In the genomic region with DNA sequence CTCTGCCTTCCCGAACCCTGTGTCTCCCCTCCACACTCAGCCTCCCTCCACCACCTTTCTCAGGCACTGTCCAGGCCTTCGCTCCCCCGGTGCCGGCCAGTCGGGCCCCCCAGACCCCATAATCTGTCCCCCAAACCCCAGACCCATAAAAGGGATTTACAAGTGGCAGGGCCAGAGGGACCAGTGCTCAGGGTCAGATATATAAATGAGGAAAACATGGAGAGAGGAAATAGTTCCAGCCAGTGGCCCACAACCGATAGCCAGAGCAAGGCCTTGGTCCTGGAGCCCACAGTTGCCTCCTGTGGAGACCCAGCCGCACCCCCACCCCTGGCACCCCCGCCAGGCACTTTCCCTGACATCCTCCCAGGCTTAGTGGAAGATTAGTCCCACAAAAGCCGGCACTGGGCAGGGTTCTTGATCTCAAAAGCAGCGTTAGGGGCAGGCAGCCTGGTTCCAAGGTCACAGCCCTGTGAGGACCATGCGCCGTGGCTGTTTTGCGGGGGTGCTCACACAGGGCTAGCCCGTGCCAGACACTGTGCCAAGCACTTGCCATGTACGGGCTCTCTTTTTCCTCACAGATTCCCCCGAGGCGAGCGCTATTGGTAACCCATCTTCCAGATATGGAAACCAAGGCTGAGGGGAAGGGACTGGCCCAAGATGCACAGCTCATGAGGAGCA, we compare ENCODE assay signal across 8 cellular contexts. TPM values are rescaled to one million over a fixed set of nuclear protein-coding genes. Genes with fewer than 3 reads are reported as not detected.
A peak's percentile ranks its signal among the peaks of the same experiment; 100 is the strongest.
DNase-seq lines count a peak whose midpoint lies in the region; ATAC-seq and TF ChIP-seq lines count a peak whose summit lies in the region.

No MANE protein-coding gene starts in this region.

- CTCF ChIA-PET in AG04449 (lab: Yijun Ruan, JAX) = interaction anchor here (0.6 to 3.3 kb wide), 5 partner anchors 113 to 224 kb away, joined by 3 to 13 read pairs (median 8); no protein-coding TSS in a partner anchor

- peak overlapping the region; percentile 57 for H3K4me3 ChIP-seq in AG04449 (ENCODE audit: low read depth, low read length)
- peak overlapping the region; percentile 64 for H3K4me3 ChIP-seq in NT2/D1 (ENCODE audit: insufficient read length, low read depth)
- H3K4me3 ChIP-seq in duodenal mucosa (ENCODE audit: low read depth in 1 of 2, low read length in 2 of 2) = peak overlapping the region; percentile 52 to 65

- H3K4me1 ChIP-seq in NT2/D1 (ENCODE audit: insufficient read depth, insufficient read length) (peaks cover 39% of the 10 kb centered on the region), duodenal mucosa (ENCODE audit: control insufficient read depth in 1 of 2, insufficient read depth in 2 of 2, low read length in 2 of 2) (peaks cover 12 to 44% of the 10 kb centered on the region in 2 donors)

- peak overlapping the region; percentile 89 for H3K9ac ChIP-seq in NT2/D1 (ENCODE audit: insufficient read length, low read depth)
- H3K9ac ChIP-seq in duodenal mucosa (ENCODE audit: low read depth in 1 of 2, low read length in 2 of 2) = peak overlapping the region; percentile 59 to 63

- no peak for DNase-seq in AG04449 (ENCODE audit: low read depth, low spot score)
- no peak for DNase-seq in NT2/D1 (ENCODE audit: low read depth, low spot score)
- DNase-seq in naive thymus-derived CD8-positive, alpha-beta T cell = no peak
- DNase-seq in iPS-NIHi7 (ENCODE audit: extremely low spot score) = no peak
- DNase-seq in NCI-H2029 (lab: John Stamatoyannopoulos, UW) = no peak
- no peak for DNase-seq in ureter (ENCODE audit: low spot score)

- no peaks in the 10 kb centered on the region for H3K36me3 Mint-ChIP-seq in naive thymus-derived CD8-positive, alpha-beta T cell

- H3K4me1 Mint-ChIP-seq in naive thymus-derived CD8-positive, alpha-beta T cell = peaks cover 11 to 28% (median 18%) of the 10 kb centered on the region in 4 donors

- ATAC-seq in naive thymus-derived CD8-positive, alpha-beta T cell = no peak
- no peak for ATAC-seq in GM21360 (IDR thresholded peaks at IDR 0.05; ENCODE audit: unreplicated experiment)

- POLR2A ChIA-PET in AG04449 (lab: Yijun Ruan, JAX) = no interaction called here
- POLR2A ChIA-PET in naive thymus-derived CD8-positive, alpha-beta T cell (lab: Charles Lee) = interaction anchor here (0.6 to 2.0 kb wide), 3 partner anchors 10 to 31 kb away, joined by 4 to 11 read pairs (median 4); no protein-coding TSS in a partner anchor

- H3K9me3 ChIP-seq in NT2/D1 (ENCODE audit: insufficient read depth, low read length) (no peaks in the 10 kb centered on the region), duodenal mucosa (ENCODE audit: control insufficient read depth in 1 of 2, low read length in 2 of 2) (no peaks in the 10 kb centered on the region)

- peak overlapping the region in 4 of 10 donors; percentile 20 to 62 (median 38) for H3K27ac Mint-ChIP-seq in naive thymus-derived CD8-positive, alpha-beta T cell

- H3K36me3 ChIP-seq in NT2/D1 (ENCODE audit: insufficient read depth, insufficient read length, low read length) (peaks cover 21% of the 10 kb centered on the region), duodenal mucosa (ENCODE audit: control insufficient read depth in 1 of 2, insufficient read depth in 2 of 2, low read length in 2 of 2) (no peaks in the 10 kb centered on the region)

- H3K27ac ChIP-seq in duodenal mucosa (ENCODE audit: low read depth, low read length) = peak overlapping the region; percentile 75

- peaks cover 13% of the 10 kb centered on the region for H3K27me3 ChIP-seq in NT2/D1 (ENCODE audit: insufficient read depth, insufficient read length)
- peaks cover 26 to 45% of the 10 kb centered on the region in 2 donors for H3K27me3 ChIP-seq in duodenal mucosa (ENCODE audit: control insufficient read depth in 1 of 2, insufficient read depth in 2 of 2, low read length in 2 of 2)

- no peaks in the 10 kb centered on the region for H3K9me3 Mint-ChIP-seq in naive thymus-derived CD8-positive, alpha-beta T cell

- peak overlapping the region; percentile 78 to 94 (median 86) for H3K4me3 Mint-ChIP-seq in naive thymus-derived CD8-positive, alpha-beta T cell

- no peak for TF ChIP-seq CTCF in AG04449 (IDR thresholded peaks at IDR 0.05; ENCODE audit: insufficient read depth, low read length, missing control alignments)

- H3K27me3 Mint-ChIP-seq in naive thymus-derived CD8-positive, alpha-beta T cell = peaks cover 8 to 33% (median 13%) of the 10 kb centered on the region in 5 donors

RNA-seq across cellular contexts. Expression of gene PLXND1, which starts 1.1 kb away (rescaled TPM):
- total RNA-seq in naive thymus-derived CD8-positive, alpha-beta T cell = 10 to 100 TPM in 1 of 2 experiments, 1 to 10 TPM in 1; 7.4 to 11.3 TPM
- 1 to 10 TPM in 1 of 3 donors, under 1 TPM in 2; 0.25 to 1.2 (median 0.30) TPM for polyA plus RNA-seq in naive thymus-derived CD8-positive, alpha-beta T cell
- total RNA-seq in ureter = 138 TPM

Comparison
In these comparisons a context has a peak if more than half of its experiments do, and no peak if none do; other contexts are left out.
1. RNA of gene PLXND1, which starts 1.1 kb away (total RNA-seq): 138 TPM in ureter (single experiment); 7.4 to 11.3 TPM in naive thymus-derived CD8-positive, alpha-beta T cell; every median in the first group is over 10 times any median in the second.
2. Peak in every context shown above with its lines, with median percentiles within 50 percentile points of each other: H3K4me3 ChIP-seq.